In genomic region chr1:213418268-213419068, GRCh38 we compare ENCODE assay signal across 28 cellular contexts.
A peak's percentile ranks its signal among the peaks of the same experiment; 100 is the strongest.
DNase-seq lines count a peak whose midpoint lies in the region; ATAC-seq lines count a peak whose summit lies in the region.
"Had no signal": no experiment of that assay in that cellular context is flagged by ENCODE, and none has a peak within 500 bp of the region (broad histone marks: within the 10 kb centered on the region; RNA-seq: fewer than 3 reads in every experiment).

No MANE protein-coding gene starts in this region.

- DNase-seq in NCI-H345 (lab: John Stamatoyannopoulos, UW) (peak; percentile 18), NCI-H345 treated with DMSO at 0.1 percent for 48 hours (lab: John Stamatoyannopoulos, UW; ENCODE audit: unreplicated experiment) (no peak), left kidney (ENCODE audit: low read depth, low spot score) (peak; percentile 33), T-helper 1 cell (no peak)
- DNase-seq in stimulated activated CD4-positive, alpha-beta T cell treated with anti-CD3 and anti-CD28 coated beads, Interleukin-4, amount 100 ng/mL, for 24 hours, result no peak
- DNase-seq: activated CD4-positive, alpha-beta T cell treated with anti-CD3 and anti-CD28 coated beads for 4 hours; activated naive CD4-positive, alpha-beta T cell treated with anti-CD3 and anti-CD28 coated beads, Interleukin-2, amount 50 U/mL, for 16 hours; brain microvascular endothelial cell; Calu3; hypothalamus; immature natural killer cell; left lung; MM.1S; NCI-H1105 treated with DMSO at 0.1 percent for 48 hours; NCI-H2081; NCI-H510A treated with DMSO at 0.1 percent for 48 hours; psoas muscle; stimulated activated CD4-positive, alpha-beta T cell treated with anti-CD3 and anti-CD28 coated beads, Interleukin-15, amount 100 ng/mL, for 24 hours; T1000 had no signal

- no peak for ATAC-seq in HG03280 (IDR thresholded peaks at IDR 0.05; ENCODE audit: unreplicated experiment)
- ATAC-seq: activated T-helper 17 cell treated with anti-CD3 and anti-CD28 coated beads, Interleukin-2, amount 50 U/mL, for 72 hours; left lung; stimulated activated effector memory CD8-positive, alpha-beta T cell treated with anti-CD3 and anti-CD28 coated beads, Interleukin-12 subunit alpha, Interleukin-12 subunit beta, amount 100 ng/mL, for 72 hours had no signal

- H3K27ac ChIP-seq in cingulate gyrus (ENCODE audit: low read depth, low read length), result peak overlapping the region; percentile 26
- H3K27ac ChIP-seq in temporal lobe (ENCODE audit: low read depth, low read length), result peak overlapping the region; percentile 30
- H3K27ac ChIP-seq: brain microvascular endothelial cell, KMS-11, left lung, psoas muscle, SJSA1, upper lobe of left lung, VCaP had no signal

Comparison
In these comparisons a context has a peak if more than half of its experiments do, and no peak if none do; other contexts are left out.
1. DNase-seq: peak in NCI-H345 (single experiment) and left kidney (single experiment); none in NCI-H345 treated with DMSO at 0.1 percent for 48 hours (single experiment), stimulated activated CD4-positive, alpha-beta T cell treated with anti-CD3 and anti-CD28 coated beads, Interleukin-4, amount 100 ng/mL, for 24 hours (single experiment) and T-helper 1 cell (0 of 5).